Comparison of ENCODE assay signal across 8 cellular contexts in the genomic region with DNA sequence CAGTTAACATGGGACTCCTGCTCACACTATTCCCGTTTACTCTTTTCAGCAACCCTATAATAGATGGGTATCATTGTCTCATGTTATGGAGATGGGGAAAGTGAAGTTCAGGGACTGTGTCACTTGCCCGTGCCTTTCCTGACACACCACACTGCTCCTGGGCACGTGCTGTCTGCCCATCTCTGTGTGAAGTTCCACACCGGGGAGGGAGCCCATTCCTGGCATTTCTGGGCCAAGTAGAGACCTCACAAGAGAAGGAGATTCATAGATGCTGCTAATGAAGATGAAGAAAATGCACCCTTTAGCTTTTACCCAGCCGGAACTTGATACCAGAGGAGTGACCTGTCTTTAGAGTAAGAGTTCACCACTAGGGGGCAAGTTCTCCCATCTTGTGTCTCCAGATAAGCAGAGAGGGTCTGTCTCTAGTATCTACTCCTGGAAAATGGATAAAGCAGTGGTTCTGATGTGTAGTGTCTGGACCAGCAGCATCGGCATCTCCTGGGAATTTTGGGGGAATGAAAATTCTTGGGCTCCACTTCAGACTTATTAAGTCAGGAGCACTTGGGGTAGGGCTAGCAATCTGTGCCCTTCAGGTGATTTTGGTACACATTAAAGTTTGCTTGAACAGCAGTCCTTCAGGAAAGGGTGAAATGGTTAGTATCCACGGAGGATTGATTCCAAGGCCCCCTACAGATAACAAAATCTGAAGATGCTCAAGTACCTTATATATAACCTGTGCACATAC. TPM values are rescaled to one million over a fixed set of nuclear protein-coding genes. Genes with fewer than 3 reads are reported as not detected.
DNase-seq lines count a peak whose midpoint lies in the region; ATAC-seq and TF ChIP-seq lines count a peak whose summit lies in the region.

No MANE protein-coding gene starts in this region.

- H3K4me3 Mint-ChIP-seq in activated naive CD8-positive, alpha-beta T cell treated with anti-CD3 and anti-CD28 coated beads, Interleukin-2, amount 50 U/mL, for 24 hours: peak overlapping the region; percentile 44

- no peaks in the 10 kb centered on the region for H4K20me1 ChIP-seq in OCI-LY1 (ENCODE audit: insufficient read depth, low read length)

- peak overlapping the region; percentile 50 for H3K27ac ChIP-seq in OCI-LY1 (ENCODE audit: low read depth, low read length, poor library complexity, severe bottlenecking)
- H3K27ac ChIP-seq in right cardiac atrium (ENCODE audit: low read length): no peak overlapping the region

- no peaks in the 10 kb centered on the region for H3K9me2 ChIP-seq in OCI-LY1 (ENCODE audit: low read depth, low read length)

- peaks cover 39% of the 10 kb centered on the region for H3K79me2 ChIP-seq in OCI-LY1 (ENCODE audit: insufficient read depth, low read length)

- peak overlapping the region; percentile 53 for H3K4me2 ChIP-seq in OCI-LY1 (ENCODE audit: low read length)

- intact Hi-C loops in right cardiac atrium (cut with DNase I): loop anchor here in 2 of 4 donors (5.0 to 10.0 kb wide), 3 partner anchors 151 to 264 kb away; no protein-coding TSS in a partner anchor

- peak overlapping the region; percentile 10; the same call in 1 of the 2 replicates for H3K9ac ChIP-seq in OCI-LY1 (ENCODE audit: low read length)

- no peaks in the 10 kb centered on the region for H3K9me3 Mint-ChIP-seq in activated naive CD8-positive, alpha-beta T cell treated with anti-CD3 and anti-CD28 coated beads, Interleukin-2, amount 50 U/mL, for 24 hours

- DNase-seq in activated CD4-positive, alpha-beta T cell treated with anti-CD3 and anti-CD28 coated beads for 48 hours: peak; percentile 12
- no peak for DNase-seq in activated CD4-positive, alpha-beta T cell treated with anti-CD3 and anti-CD28 coated beads for 1 hour
- peak; percentile 78 for DNase-seq in KBM-7
- DNase-seq in activated naive CD8-positive, alpha-beta T cell treated with anti-CD3 and anti-CD28 coated beads, Interleukin-2, amount 50 U/mL, for 24 hours: peak; percentile 16
- DNase-seq in right cardiac atrium: no peak
- peak; percentile 24 for DNase-seq in smooth muscle cell of the brain vasculature (ENCODE audit: low read depth, low spot score)

- peaks cover 20% of the 10 kb centered on the region for H3K36me3 ChIP-seq in OCI-LY1 (ENCODE audit: insufficient read depth, low read length)

- H3K9me3 ChIP-seq in OCI-LY1 (ENCODE audit: low read length) (no peaks in the 10 kb centered on the region), right cardiac atrium (ENCODE audit: control insufficient read depth, low read length) (no peaks in the 10 kb centered on the region)

- H3K4me3 ChIP-seq in OCI-LY1 (ENCODE audit: low read depth, low read length, poor library complexity, severe bottlenecking): peak overlapping the region; percentile 11
- no peak overlapping the region for H3K4me3 ChIP-seq in right cardiac atrium (ENCODE audit: low read length)

- H3K4me1 Mint-ChIP-seq in activated naive CD8-positive, alpha-beta T cell treated with anti-CD3 and anti-CD28 coated beads, Interleukin-2, amount 50 U/mL, for 24 hours: peaks cover 36% of the 10 kb centered on the region

- H3K27me3 Mint-ChIP-seq in activated naive CD8-positive, alpha-beta T cell treated with anti-CD3 and anti-CD28 coated beads, Interleukin-2, amount 50 U/mL, for 24 hours: no peaks in the 10 kb centered on the region

- in situ Hi-C loops in KBM-7 (cut with MboI; ENCODE audit: low pct_unique_long_range_greater_than_20kb, low sequenced_read_pairs): no loop called here

- H3K36me3 Mint-ChIP-seq in activated naive CD8-positive, alpha-beta T cell treated with anti-CD3 and anti-CD28 coated beads, Interleukin-2, amount 50 U/mL, for 24 hours (ENCODE audit: low read depth): peaks cover 15% of the 10 kb centered on the region

- TF ChIP-seq CTCF in OCI-LY1 (IDR thresholded peaks at IDR 0.05; ENCODE audit: low read length): peak; percentile 97

- peak overlapping the region; percentile 37 for H3K27ac Mint-ChIP-seq in activated naive CD8-positive, alpha-beta T cell treated with anti-CD3 and anti-CD28 coated beads, Interleukin-2, amount 50 U/mL, for 24 hours

- H3K4me1 ChIP-seq in OCI-LY1 (ENCODE audit: insufficient read depth, low read length, severe bottlenecking) (peaks cover 42% of the 10 kb centered on the region), right cardiac atrium (ENCODE audit: control insufficient read depth, insufficient read depth, low read length) (peaks cover 6% of the 10 kb centered on the region)

- H3F3A ChIP-seq in OCI-LY1 (ENCODE audit: insufficient read depth, low read length): no peaks in the 10 kb centered on the region

- H3K27me3 ChIP-seq in OCI-LY1 (ENCODE audit: insufficient read depth, low read length) (no peaks in the 10 kb centered on the region), right cardiac atrium (ENCODE audit: control insufficient read depth, insufficient read depth) (no peaks in the 10 kb centered on the region)

- WGBS in right cardiac atrium: 48% methylated on average over 7 of the region's 7 CpGs

- no peak overlapping the region for H2AFZ ChIP-seq in OCI-LY1 (ENCODE audit: low read length)

- ATAC-seq in GM21619 (IDR thresholded peaks at IDR 0.05; ENCODE audit: unreplicated experiment) (peak; percentile 52), right cardiac atrium (peak; percentile 42 to 44)
- ATAC-seq in activated naive CD8-positive, alpha-beta T cell treated with anti-CD3 and anti-CD28 coated beads, Interleukin-2, amount 50 U/mL, for 24 hours: peak; percentile 66

RNA-seq across cellular contexts. Expression of a gene that starts 2.0 kb away (rescaled TPM):
- total RNA-seq in right cardiac atrium: 10 to 100 TPM; 10.5 to 12.7 (median 12.4) TPM
- 5.4 TPM for polyA plus RNA-seq in right cardiac atrium

Comparison
In these comparisons a context has a peak if more than half of its experiments do, and no peak if none do; other contexts are left out.
1. DNase-seq: peak in activated CD4-positive, alpha-beta T cell treated with anti-CD3 and anti-CD28 coated beads for 48 hours (single experiment), KBM-7 (single experiment), activated naive CD8-positive, alpha-beta T cell treated with anti-CD3 and anti-CD28 coated beads, Interleukin-2, amount 50 U/mL, for 24 hours (single experiment) and smooth muscle cell of the brain vasculature (single experiment); none in activated CD4-positive, alpha-beta T cell treated with anti-CD3 and anti-CD28 coated beads for 1 hour (single experiment) and right cardiac atrium (0 of 3).
2. Peak in every context shown above with its lines, with median percentiles within 50 percentile points of each other: ATAC-seq.